ENCODE assay signal across 1 cellular context in the genomic region with DNA sequence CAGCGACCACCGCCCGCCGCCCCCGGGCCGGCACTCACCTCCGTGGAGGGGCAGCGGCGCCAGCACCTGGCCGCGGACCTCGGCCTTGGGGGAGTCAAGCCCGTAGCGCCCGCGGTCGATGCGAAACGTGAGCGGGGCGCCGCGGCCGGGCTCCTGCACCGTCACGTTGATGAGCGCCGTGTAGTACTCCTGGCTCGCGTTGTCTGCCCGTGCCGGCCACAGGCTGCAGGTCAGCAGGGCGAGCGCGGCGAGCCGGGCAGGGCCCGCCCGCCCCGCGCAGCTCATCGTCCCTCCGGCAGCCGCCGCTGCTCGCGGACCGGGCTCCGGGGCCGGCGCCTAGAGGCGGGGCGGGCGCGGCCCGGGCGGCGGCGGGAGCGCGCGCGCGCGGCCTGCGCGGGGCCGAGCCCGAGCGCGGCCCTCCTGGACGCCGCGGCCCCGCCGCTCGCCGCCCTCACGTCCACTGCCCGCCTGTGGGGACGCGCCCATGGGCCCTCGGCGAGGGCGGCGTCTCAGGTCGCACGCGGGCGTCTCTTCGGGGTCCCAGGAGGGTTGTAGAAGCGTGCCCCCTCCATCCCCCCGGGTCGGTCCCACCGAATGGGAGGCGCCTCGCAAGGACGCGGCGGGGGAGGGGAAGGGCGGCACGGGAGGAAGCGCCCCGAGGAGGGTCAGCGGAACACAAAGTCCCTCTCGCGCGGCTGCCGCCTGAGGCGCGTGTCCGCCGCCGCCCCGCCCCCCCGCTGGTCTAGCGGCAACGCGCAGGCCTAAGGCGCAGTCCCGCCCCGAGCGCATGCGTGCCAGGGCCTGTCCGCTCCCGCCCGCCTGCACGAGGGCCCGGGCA.
TF ChIP-seq lines count a peak whose summit lies in the region.

A gene with protein sequence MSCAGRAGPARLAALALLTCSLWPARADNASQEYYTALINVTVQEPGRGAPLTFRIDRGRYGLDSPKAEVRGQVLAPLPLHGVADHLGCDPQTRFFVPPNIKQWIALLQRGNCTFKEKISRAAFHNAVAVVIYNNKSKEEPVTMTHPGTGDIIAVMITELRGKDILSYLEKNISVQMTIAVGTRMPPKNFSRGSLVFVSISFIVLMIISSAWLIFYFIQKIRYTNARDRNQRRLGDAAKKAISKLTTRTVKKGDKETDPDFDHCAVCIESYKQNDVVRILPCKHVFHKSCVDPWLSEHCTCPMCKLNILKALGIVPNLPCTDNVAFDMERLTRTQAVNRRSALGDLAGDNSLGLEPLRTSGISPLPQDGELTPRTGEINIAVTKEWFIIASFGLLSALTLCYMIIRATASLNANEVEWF (minus strand): TSS at position 342 of the 838 bp plus-strand sequence. CDS start 57 bp downstream, at position 285.

TF ChIP-seq in K562, 482 proteins besides CTCF, POLR2A, EP300 and RAD21 (continued from another document and continues in another):
- TF ChIP-seq ZBTB7A (IDR thresholded peaks at IDR 0.05; ENCODE audit: borderline replicate concordance, control insufficient read depth, low read depth, low read length) (peak; percentile 53; the same call in 1 of the 2 replicates), ZNF780A (CRISPR knock-in tag; IDR thresholded peaks at IDR 0.05) (no peak), ZNF232 (CRISPR knock-in tag; IDR thresholded peaks at IDR 0.05) (peak; percentile 89; the same call in 1 of the 2 replicates), ZNF146 (CRISPR knock-in tag; IDR thresholded peaks at IDR 0.05; ENCODE audit: unreplicated experiment) (peak; percentile 59), ZEB2 (IDR thresholded peaks at IDR 0.05) (no peak), ZNF507 (tag; conservative IDR thresholded peaks at IDR 0.05) (no peak), ZNF239 (CRISPR knock-in tag; IDR thresholded peaks at IDR 0.05) (peak; percentile 50; the same call in 1 of the 2 replicates), ELF4 (CRISPR knock-in tag; IDR thresholded peaks at IDR 0.05) (no peak), ESRRA (IDR thresholded peaks at IDR 0.05; ENCODE audit: borderline replicate concordance, low read depth) (peak; percentile 57), HIVEP1 (CRISPR knock-in tag; IDR thresholded peaks at IDR 0.05) (0 out of 2 replicates have a peak, but pooled peaks have one; percentile 39), NR1H2 (CRISPR knock-in tag; IDR thresholded peaks at IDR 0.05) (no peak; the same call in 1 of the 2 replicates), RBM34 (IDR thresholded peaks at IDR 0.05; ENCODE audit: borderline replicate concordance, insufficient read depth, low read length) (no peak), CC2D1A (IDR thresholded peaks at IDR 0.05) (no peak), ZNF133 (CRISPR knock-in tag; IDR thresholded peaks at IDR 0.05) (no peak), TAF1 (IDR thresholded peaks at IDR 0.05; ENCODE audit: control insufficient read depth, extremely low read depth, insufficient read depth, low read length, severe bottlenecking) (peak; percentile 29), SRF (CRISPR knock-in tag; IDR thresholded peaks at IDR 0.05) (0 out of 4 replicates have a peak, but pooled peaks of 1 of the 2 experiments have one; percentile 61), ESRRB (CRISPR knock-in tag; IDR thresholded peaks at IDR 0.05; ENCODE audit: borderline replicate concordance) (no peak), HDAC8 (tag; IDR thresholded peaks at IDR 0.05) (peak; percentile 94), ZKSCAN3 (CRISPR knock-in tag; IDR thresholded peaks at IDR 0.05) (no peak), MAFK (IDR thresholded peaks at IDR 0.05; ENCODE audit: low read length) (no peak), POLR2G (IDR thresholded peaks at IDR 0.05; ENCODE audit: low read depth, low read length) (peak; percentile 93), BCOR (IDR thresholded peaks at IDR 0.05) (peak; percentile 47), GABPB2 (CRISPR knock-in tag; conservative IDR thresholded peaks at IDR 0.05) (no peak), RFX7 (CRISPR knock-in tag; IDR thresholded peaks at IDR 0.05) (no peak), HNRNPK (IDR thresholded peaks at IDR 0.05; ENCODE audit: low read depth, low read length, poor library complexity, severe bottlenecking) (no peak), RNF2 (IDR thresholded peaks at IDR 0.05) (no peak; the same call in 1 of the 2 replicates), CTBP1 (IDR thresholded peaks at IDR 0.05; ENCODE audit: borderline replicate concordance) (peak; percentile 99), STAG1 (CRISPR knock-in tag; IDR thresholded peaks at IDR 0.05; ENCODE audit: borderline replicate concordance) (peak; percentile 75), MBD2 (IDR thresholded peaks at IDR 0.05; ENCODE audit: borderline replicate concordance, low read depth) (peak; percentile 20; the same call in 1 of the 2 replicates), NFE2L1 (tag; IDR thresholded peaks at IDR 0.05; ENCODE audit: borderline replicate concordance, low read depth) (no peak), ZNF57 (CRISPR knock-in tag; IDR thresholded peaks at IDR 0.05) (0 out of 2 replicates have a peak, but pooled peaks have one; percentile 54), GTF2F1 (IDR thresholded peaks at IDR 0.05; ENCODE audit: low read depth, low read length) (peak; percentile 74; the same call in 1 of the 2 replicates), TAF7 (tag; IDR thresholded peaks at IDR 0.05) (no peak), NONO (IDR thresholded peaks at IDR 0.05; ENCODE audit: low read depth in 2 of 2, low read length in 1 of 2) (peak in 1 of 2 experiments; percentile 85; a peak in 2 of 4 replicates), ZNF79 (CRISPR knock-in tag; IDR thresholded peaks at IDR 0.05; ENCODE audit: low read depth) (no peak), ZNF140 (CRISPR knock-in tag; IDR thresholded peaks at IDR 0.05) (no peak), LEF1 (IDR thresholded peaks at IDR 0.05) (no peak), SIN3A (IDR thresholded peaks at IDR 0.05; ENCODE audit: borderline replicate concordance in 2 of 2, control insufficient read depth in 1 of 2, low read depth in 2 of 2, low read length in 2 of 2) (peak in 1 of 2 experiments; percentile 39; a peak in 1 of 4 replicates), CAMTA2 (CRISPR knock-in tag; conservative IDR thresholded peaks at IDR 0.05) (0 out of 2 replicates have a peak, but pooled peaks have one; percentile 28), IRF2 (CRISPR knock-in tag; IDR thresholded peaks at IDR 0.05) (0 out of 2 replicates have a peak, but pooled peaks have one; percentile 77), RB1 (IDR thresholded peaks at IDR 0.05; ENCODE audit: low read depth) (peak; percentile 91)
- TF ChIP-seq, protein P1, sequence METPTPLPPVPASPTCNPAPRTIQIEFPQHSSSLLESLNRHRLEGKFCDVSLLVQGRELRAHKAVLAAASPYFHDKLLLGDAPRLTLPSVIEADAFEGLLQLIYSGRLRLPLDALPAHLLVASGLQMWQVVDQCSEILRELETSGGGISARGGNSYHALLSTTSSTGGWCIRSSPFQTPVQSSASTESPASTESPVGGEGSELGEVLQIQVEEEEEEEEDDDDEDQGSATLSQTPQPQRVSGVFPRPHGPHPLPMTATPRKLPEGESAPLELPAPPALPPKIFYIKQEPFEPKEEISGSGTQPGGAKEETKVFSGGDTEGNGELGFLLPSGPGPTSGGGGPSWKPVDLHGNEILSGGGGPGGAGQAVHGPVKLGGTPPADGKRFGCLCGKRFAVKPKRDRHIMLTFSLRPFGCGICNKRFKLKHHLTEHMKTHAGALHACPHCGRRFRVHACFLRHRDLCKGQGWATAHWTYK (CRISPR knock-in tag; IDR thresholded peaks at IDR 0.05): peak; percentile 94
- TF ChIP-seq, protein P2, sequence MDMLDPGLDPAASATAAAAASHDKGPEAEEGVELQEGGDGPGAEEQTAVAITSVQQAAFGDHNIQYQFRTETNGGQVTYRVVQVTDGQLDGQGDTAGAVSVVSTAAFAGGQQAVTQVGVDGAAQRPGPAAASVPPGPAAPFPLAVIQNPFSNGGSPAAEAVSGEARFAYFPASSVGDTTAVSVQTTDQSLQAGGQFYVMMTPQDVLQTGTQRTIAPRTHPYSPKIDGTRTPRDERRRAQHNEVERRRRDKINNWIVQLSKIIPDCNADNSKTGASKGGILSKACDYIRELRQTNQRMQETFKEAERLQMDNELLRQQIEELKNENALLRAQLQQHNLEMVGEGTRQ (CRISPR knock-in tag; IDR thresholded peaks at IDR 0.05): no peak
- TF ChIP-seq, protein P3, sequence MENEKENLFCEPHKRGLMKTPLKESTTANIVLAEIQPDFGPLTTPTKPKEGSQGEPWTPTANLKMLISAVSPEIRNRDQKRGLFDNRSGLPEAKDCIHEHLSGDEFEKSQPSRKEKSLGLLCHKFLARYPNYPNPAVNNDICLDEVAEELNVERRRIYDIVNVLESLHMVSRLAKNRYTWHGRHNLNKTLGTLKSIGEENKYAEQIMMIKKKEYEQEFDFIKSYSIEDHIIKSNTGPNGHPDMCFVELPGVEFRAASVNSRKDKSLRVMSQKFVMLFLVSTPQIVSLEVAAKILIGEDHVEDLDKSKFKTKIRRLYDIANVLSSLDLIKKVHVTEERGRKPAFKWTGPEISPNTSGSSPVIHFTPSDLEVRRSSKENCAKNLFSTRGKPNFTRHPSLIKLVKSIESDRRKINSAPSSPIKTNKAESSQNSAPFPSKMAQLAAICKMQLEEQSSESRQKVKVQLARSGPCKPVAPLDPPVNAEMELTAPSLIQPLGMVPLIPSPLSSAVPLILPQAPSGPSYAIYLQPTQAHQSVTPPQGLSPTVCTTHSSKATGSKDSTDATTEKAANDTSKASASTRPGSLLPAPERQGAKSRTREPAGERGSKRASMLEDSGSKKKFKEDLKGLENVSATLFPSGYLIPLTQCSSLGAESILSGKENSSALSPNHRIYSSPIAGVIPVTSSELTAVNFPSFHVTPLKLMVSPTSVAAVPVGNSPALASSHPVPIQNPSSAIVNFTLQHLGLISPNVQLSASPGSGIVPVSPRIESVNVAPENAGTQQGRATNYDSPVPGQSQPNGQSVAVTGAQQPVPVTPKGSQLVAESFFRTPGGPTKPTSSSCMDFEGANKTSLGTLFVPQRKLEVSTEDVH (IDR thresholded peaks at IDR 0.05; ENCODE audit: low read depth, partially characterized antibody): peak; percentile 60
- TF ChIP-seq, protein P4, sequence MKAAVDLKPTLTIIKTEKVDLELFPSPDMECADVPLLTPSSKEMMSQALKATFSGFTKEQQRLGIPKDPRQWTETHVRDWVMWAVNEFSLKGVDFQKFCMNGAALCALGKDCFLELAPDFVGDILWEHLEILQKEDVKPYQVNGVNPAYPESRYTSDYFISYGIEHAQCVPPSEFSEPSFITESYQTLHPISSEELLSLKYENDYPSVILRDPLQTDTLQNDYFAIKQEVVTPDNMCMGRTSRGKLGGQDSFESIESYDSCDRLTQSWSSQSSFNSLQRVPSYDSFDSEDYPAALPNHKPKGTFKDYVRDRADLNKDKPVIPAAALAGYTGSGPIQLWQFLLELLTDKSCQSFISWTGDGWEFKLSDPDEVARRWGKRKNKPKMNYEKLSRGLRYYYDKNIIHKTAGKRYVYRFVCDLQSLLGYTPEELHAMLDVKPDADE (conservative IDR thresholded peaks at IDR 0.05; ENCODE audit: control insufficient read depth, low read depth, low read length): 0 out of 2 replicates have a peak, but pooled peaks have one; percentile 48
- TF ChIP-seq, protein P5, sequence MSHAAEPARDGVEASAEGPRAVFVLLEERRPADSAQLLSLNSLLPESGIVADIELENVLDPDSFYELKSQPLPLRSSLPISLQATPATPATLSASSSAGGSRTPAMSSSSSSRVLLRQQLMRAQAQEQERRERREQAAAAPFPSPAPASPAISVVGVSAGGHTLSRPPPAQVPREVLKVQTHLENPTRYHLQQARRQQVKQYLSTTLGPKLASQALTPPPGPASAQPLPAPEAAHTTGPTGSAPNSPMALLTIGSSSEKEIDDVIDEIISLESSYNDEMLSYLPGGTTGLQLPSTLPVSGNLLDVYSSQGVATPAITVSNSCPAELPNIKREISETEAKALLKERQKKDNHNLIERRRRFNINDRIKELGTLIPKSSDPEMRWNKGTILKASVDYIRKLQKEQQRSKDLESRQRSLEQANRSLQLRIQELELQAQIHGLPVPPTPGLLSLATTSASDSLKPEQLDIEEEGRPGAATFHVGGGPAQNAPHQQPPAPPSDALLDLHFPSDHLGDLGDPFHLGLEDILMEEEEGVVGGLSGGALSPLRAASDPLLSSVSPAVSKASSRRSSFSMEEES (CRISPR knock-in tag; IDR thresholded peaks at IDR 0.05): no peak
- TF ChIP-seq, protein P6, sequence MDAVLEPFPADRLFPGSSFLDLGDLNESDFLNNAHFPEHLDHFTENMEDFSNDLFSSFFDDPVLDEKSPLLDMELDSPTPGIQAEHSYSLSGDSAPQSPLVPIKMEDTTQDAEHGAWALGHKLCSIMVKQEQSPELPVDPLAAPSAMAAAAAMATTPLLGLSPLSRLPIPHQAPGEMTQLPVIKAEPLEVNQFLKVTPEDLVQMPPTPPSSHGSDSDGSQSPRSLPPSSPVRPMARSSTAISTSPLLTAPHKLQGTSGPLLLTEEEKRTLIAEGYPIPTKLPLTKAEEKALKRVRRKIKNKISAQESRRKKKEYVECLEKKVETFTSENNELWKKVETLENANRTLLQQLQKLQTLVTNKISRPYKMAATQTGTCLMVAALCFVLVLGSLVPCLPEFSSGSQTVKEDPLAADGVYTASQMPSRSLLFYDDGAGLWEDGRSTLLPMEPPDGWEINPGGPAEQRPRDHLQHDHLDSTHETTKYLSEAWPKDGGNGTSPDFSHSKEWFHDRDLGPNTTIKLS (IDR thresholded peaks at IDR 0.05; ENCODE audit: borderline replicate concordance, low read depth): no peak
- TF ChIP-seq, protein P7, sequence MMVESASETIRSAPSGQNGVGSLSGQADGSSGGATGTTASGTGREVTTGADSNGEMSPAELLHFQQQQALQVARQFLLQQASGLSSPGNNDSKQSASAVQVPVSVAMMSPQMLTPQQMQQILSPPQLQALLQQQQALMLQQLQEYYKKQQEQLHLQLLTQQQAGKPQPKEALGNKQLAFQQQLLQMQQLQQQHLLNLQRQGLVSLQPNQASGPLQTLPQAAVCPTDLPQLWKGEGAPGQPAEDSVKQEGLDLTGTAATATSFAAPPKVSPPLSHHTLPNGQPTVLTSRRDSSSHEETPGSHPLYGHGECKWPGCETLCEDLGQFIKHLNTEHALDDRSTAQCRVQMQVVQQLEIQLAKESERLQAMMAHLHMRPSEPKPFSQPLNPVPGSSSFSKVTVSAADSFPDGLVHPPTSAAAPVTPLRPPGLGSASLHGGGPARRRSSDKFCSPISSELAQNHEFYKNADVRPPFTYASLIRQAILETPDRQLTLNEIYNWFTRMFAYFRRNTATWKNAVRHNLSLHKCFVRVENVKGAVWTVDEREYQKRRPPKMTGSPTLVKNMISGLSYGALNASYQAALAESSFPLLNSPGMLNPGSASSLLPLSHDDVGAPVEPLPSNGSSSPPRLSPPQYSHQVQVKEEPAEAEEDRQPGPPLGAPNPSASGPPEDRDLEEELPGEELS (CRISPR knock-in tag; IDR thresholded peaks at IDR 0.05; ENCODE audit: borderline replicate concordance): peak; percentile 96
- TF ChIP-seq, protein P8, sequence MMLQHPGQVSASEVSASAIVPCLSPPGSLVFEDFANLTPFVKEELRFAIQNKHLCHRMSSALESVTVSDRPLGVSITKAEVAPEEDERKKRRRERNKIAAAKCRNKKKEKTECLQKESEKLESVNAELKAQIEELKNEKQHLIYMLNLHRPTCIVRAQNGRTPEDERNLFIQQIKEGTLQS (IDR thresholded peaks at IDR 0.05): no peak
- TF ChIP-seq, protein P8 (CRISPR knock-in tag; conservative IDR thresholded peaks at IDR 0.05): no peak
- TF ChIP-seq, protein P9, sequence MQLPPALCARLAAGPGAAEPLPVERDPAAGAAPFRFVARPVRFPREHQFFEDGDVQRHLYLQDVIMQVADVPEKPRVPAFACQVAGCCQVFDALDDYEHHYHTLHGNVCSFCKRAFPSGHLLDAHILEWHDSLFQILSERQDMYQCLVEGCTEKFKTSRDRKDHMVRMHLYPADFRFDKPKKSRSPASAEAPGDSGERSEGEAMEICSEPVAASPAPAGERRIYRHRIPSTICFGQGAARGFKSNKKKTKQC (CRISPR knock-in tag; IDR thresholded peaks at IDR 0.05): peak; percentile 99; the same call in 1 of the 2 replicates
